Comparison of ENCODE assay signal across 1 cellular context in the genomic region with DNA sequence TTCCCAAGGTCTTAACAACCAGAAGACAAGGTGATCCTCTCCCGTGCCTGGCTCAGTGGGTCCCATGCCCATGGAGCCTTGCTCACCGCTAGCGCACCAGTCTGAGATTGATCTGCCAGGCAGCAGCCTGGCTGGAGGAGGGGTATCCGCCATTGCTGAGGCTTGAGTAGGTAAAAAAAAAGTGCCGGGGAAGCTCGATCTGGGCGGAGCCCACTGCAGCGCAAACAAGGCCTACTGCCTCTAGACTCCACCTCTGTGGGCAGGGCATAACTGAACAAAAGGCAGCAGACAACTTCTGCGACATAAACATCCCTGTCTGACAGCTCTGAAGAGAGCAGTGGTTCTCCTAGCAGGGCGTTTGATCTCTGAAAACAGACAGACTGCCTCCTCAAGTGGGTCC.
TF ChIP-seq lines count a peak whose summit lies in the region.

No MANE protein-coding gene starts in this region.

TF ChIP-seq in K562, 482 proteins besides CTCF, POLR2A, EP300 and RAD21 (continued from another document):
- TF ChIP-seq, protein P1, sequence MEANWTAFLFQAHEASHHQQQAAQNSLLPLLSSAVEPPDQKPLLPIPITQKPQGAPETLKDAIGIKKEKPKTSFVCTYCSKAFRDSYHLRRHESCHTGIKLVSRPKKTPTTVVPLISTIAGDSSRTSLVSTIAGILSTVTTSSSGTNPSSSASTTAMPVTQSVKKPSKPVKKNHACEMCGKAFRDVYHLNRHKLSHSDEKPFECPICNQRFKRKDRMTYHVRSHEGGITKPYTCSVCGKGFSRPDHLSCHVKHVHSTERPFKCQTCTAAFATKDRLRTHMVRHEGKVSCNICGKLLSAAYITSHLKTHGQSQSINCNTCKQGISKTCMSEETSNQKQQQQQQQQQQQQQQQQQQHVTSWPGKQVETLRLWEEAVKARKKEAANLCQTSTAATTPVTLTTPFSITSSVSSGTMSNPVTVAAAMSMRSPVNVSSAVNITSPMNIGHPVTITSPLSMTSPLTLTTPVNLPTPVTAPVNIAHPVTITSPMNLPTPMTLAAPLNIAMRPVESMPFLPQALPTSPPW (CRISPR knock-in tag; IDR thresholded peaks at IDR 0.05) = no peak
